Comparison of ENCODE assay signal across 14 cellular contexts in genomic region chr6:128914051-128914450, GRCh38. TPM values are rescaled to one million over a fixed set of nuclear protein-coding genes. Genes with fewer than 3 reads are reported as not detected.
DNase-seq lines count a peak whose midpoint lies in the region; ATAC-seq and TF ChIP-seq lines count a peak whose summit lies in the region.
"Had no signal": no experiment of that assay in that cellular context is flagged by ENCODE, and none has a peak within 500 bp of the region (broad histone marks: within the 10 kb centered on the region; RNA-seq: fewer than 3 reads in every experiment).

No MANE protein-coding gene starts in this region.

- H3K27me3 ChIP-seq in left ventricle myocardium inferior (ENCODE audit: low read depth) (no peaks in the 10 kb centered on the region), right atrium auricular region (no peaks in the 10 kb centered on the region)
- H3K27me3 ChIP-seq: BE2C had no signal

- H3K36me3 ChIP-seq in left ventricle myocardium inferior, result no peaks in the 10 kb centered on the region
- H3K36me3 ChIP-seq in right atrium auricular region, result peaks cover 4% of the 10 kb centered on the region
- H3K36me3 ChIP-seq: BE2C had no signal

- no peak for ATAC-seq in activated CD8-positive, alpha-beta T cell treated with anti-CD3 and anti-CD28 coated beads for 36 hours
- ATAC-seq: A549, GM12878, HCT116 had no signal

- H3K36me3 Mint-ChIP-seq in activated CD8-positive, alpha-beta T cell treated with anti-CD3 and anti-CD28 coated beads for 36 hours (ENCODE audit: low read depth), result no peaks in the 10 kb centered on the region
- H3K36me3 Mint-ChIP-seq: CD4-positive, alpha-beta memory T cell had no signal

- H3K4me3 Mint-ChIP-seq in activated CD8-positive, alpha-beta T cell treated with anti-CD3 and anti-CD28 coated beads for 36 hours, result no peak overlapping the region
- H3K4me3 Mint-ChIP-seq: CD4-positive, alpha-beta memory T cell had no signal

- TF ChIP-seq CTCF in left ventricle myocardium inferior (IDR thresholded peaks at IDR 0.05; ENCODE audit: borderline replicate concordance), result no peak
- no peak for TF ChIP-seq CTCF in right atrium auricular region (IDR thresholded peaks at IDR 0.05)
- TF ChIP-seq CTCF in cardiac fibroblast (IDR thresholded peaks at IDR 0.05; ENCODE audit: low read depth, low read length), result no peak
- no peak for TF ChIP-seq CTCF in fibroblast of pulmonary artery (IDR thresholded peaks at IDR 0.05; ENCODE audit: low read length, missing control alignments)
- no peak for TF ChIP-seq CTCF in activated CD8-positive, alpha-beta T cell treated with anti-CD3 and anti-CD28 coated beads for 36 hours (IDR thresholded peaks at IDR 0.05)

- DNase-seq in left ventricle myocardium inferior (no peak), right atrium auricular region (ENCODE audit: low spot score) (no peak), cardiac fibroblast (ENCODE audit: low read depth in 2 of 2) (peak; percentile 9 to 45), fibroblast of pulmonary artery (ENCODE audit: low read depth) (peak; percentile 29), cerebellar nuclear complex (lab: John Stamatoyannopoulos, UW) (no peak)
- no peak for DNase-seq in activated CD8-positive, alpha-beta T cell treated with anti-CD3 and anti-CD28 coated beads for 36 hours
- DNase-seq: BE2C; CD4-positive, alpha-beta memory T cell; DMS79 had no signal

- H3K4me3 ChIP-seq in left ventricle myocardium inferior (no peak overlapping the region), right atrium auricular region (no peak overlapping the region), cardiac fibroblast (replicated peaks in 1 of 2; ENCODE audit: low read depth in 2 of 2, low read length in 2 of 2) (no peak overlapping the region), fibroblast of pulmonary artery (replicated peaks; ENCODE audit: low read depth, low read length) (no peak overlapping the region)
- H3K4me3 ChIP-seq: A549, GM12878 had no signal

- H3K27me3 Mint-ChIP-seq in activated CD8-positive, alpha-beta T cell treated with anti-CD3 and anti-CD28 coated beads for 36 hours, result peaks cover 6% of the 10 kb centered on the region
- H3K27me3 Mint-ChIP-seq: CD4-positive, alpha-beta memory T cell had no signal

- CTCF ChIA-PET in activated CD8-positive, alpha-beta T cell treated with anti-CD3 and anti-CD28 coated beads for 36 hours (lab: Charles Lee), result no interaction called here

- POLR2A ChIA-PET in activated CD8-positive, alpha-beta T cell treated with anti-CD3 and anti-CD28 coated beads for 36 hours (lab: Charles Lee), result no interaction called here

- H3K9me3 ChIP-seq in left ventricle myocardium inferior (replicated peaks) (no peaks in the 10 kb centered on the region), right atrium auricular region (no peaks in the 10 kb centered on the region)
- H3K9me3 ChIP-seq: A549, BE2C had no signal

- peaks cover 80% of the 10 kb centered on the region for H3K4me1 ChIP-seq in left ventricle myocardium inferior
- peaks cover 0 to 21% of the 10 kb centered on the region in 2 donors for H3K4me1 ChIP-seq in right atrium auricular region
- H3K4me1 ChIP-seq: A549, BE2C had no signal

- peak overlapping the region; percentile 41 for H3K27ac ChIP-seq in left ventricle myocardium inferior (replicated peaks)
- no peak overlapping the region for H3K27ac ChIP-seq in right atrium auricular region
- H3K27ac ChIP-seq: A549, C4-2B had no signal

- H3K27ac Mint-ChIP-seq in activated CD8-positive, alpha-beta T cell treated with anti-CD3 and anti-CD28 coated beads for 36 hours, result no peak overlapping the region
- H3K27ac Mint-ChIP-seq: CD4-positive, alpha-beta memory T cell had no signal

- H3K9me3 Mint-ChIP-seq in activated CD8-positive, alpha-beta T cell treated with anti-CD3 and anti-CD28 coated beads for 36 hours, result peaks cover 2% of the 10 kb centered on the region

- H3K4me1 Mint-ChIP-seq in activated CD8-positive, alpha-beta T cell treated with anti-CD3 and anti-CD28 coated beads for 36 hours (ENCODE audit: low read depth), result no peaks in the 10 kb centered on the region
- H3K4me1 Mint-ChIP-seq: CD4-positive, alpha-beta memory T cell had no signal

- intact Hi-C loops in left ventricle myocardium inferior (cut with micrococcal nuclease), result no loop called here
- intact Hi-C loops in activated CD8-positive, alpha-beta T cell treated with anti-CD3 and anti-CD28 coated beads for 36 hours (cut with micrococcal nuclease), result no loop called here

RNA-seq across cellular contexts. Expression of gene LAMA2, which starts 31.1 kb away (rescaled TPM):
- total RNA-seq in left ventricle myocardium inferior (185 TPM), right atrium auricular region (100 to 1,000 TPM; 150 to 166 TPM)
- total RNA-seq in activated CD8-positive, alpha-beta T cell treated with anti-CD3 and anti-CD28 coated beads for 36 hours, result 1 to 10 TPM in 1 of 2 experiments, under 1 TPM in 1; 0.69 to 1.5 TPM
- total RNA-seq: G401 had no signal

Comparison
In these comparisons a context has a peak if more than half of its experiments do, and no peak if none do; other contexts are left out.
1. DNase-seq: peak in cardiac fibroblast (2 of 2) and fibroblast of pulmonary artery (single experiment); none in left ventricle myocardium inferior (single experiment), right atrium auricular region (single experiment), cerebellar nuclear complex (0 of 2) and activated CD8-positive, alpha-beta T cell treated with anti-CD3 and anti-CD28 coated beads for 36 hours (single experiment).
2. RNA of gene LAMA2, which starts 31.1 kb away (total RNA-seq): 185 TPM in left ventricle myocardium inferior (single experiment) and 150 to 166 TPM in right atrium auricular region; 0.69 to 1.5 TPM in activated CD8-positive, alpha-beta T cell treated with anti-CD3 and anti-CD28 coated beads for 36 hours; every median in the first group is over 10 times any median in the second.